ENCODE assay signal across 12 cellular contexts in genomic region chr2:150097891-150098595, GRCh38.
A peak's percentile ranks its signal among the peaks of the same experiment; 100 is the strongest.
DNase-seq lines count a peak whose midpoint lies in the region; ATAC-seq, FAIRE-seq and TF ChIP-seq lines count a peak whose summit lies in the region.
"Had no signal": no experiment of that assay in that cellular context is flagged by ENCODE, and none has a peak within 500 bp of the region (broad histone marks: within the 10 kb centered on the region; RNA-seq: fewer than 3 reads in every experiment).

No MANE protein-coding gene starts in this region.

- no peaks in the 10 kb centered on the region for H3K9me3 Mint-ChIP-seq in astrocyte (ENCODE audit: unreplicated experiment)

- H3K27me3 Mint-ChIP-seq in astrocyte (ENCODE audit: low read depth, unreplicated experiment) = no peaks in the 10 kb centered on the region

- no peaks in the 10 kb centered on the region for H3K36me3 Mint-ChIP-seq in astrocyte (ENCODE audit: low read depth, unreplicated experiment)

- no peak overlapping the region for H2AFZ ChIP-seq in astrocyte (ENCODE audit: low read depth, low read length)

- no peak for TF ChIP-seq CTCF in astrocyte (IDR thresholded peaks at IDR 0.05; ENCODE audit: insufficient read depth, low read depth, low read length)
- peak; percentile 63 for TF ChIP-seq CTCF in fibroblast of the aortic adventitia (IDR thresholded peaks at IDR 0.05; ENCODE audit: insufficient read depth, low read length)

- H3K4me3 Mint-ChIP-seq in astrocyte (ENCODE audit: unreplicated experiment) = no peak overlapping the region

- peak; percentile 43 for FAIRE-seq in astrocyte (lab: Jason Lieb, UNC)
- no peak for FAIRE-seq in small intestine (lab: Jason Lieb, UNC)

- H3K27ac ChIP-seq in astrocyte (ENCODE audit: low read depth, low read length) = no peak overlapping the region
- H3K27ac ChIP-seq in small intestine (ENCODE audit: low read depth in 1 of 2, low read length in 1 of 2) = peak overlapping the region in 1 of 2 donors; percentile 11
- H3K27ac ChIP-seq: KMS-11 had no signal

- no peak overlapping the region for H3K4me2 ChIP-seq in astrocyte (ENCODE audit: low read length)
- H3K4me2 ChIP-seq: KMS-11 had no signal

- H3K27ac Mint-ChIP-seq in astrocyte (ENCODE audit: unreplicated experiment) = no peak overlapping the region

- no peaks in the 10 kb centered on the region for H3K27me3 ChIP-seq in astrocyte (ENCODE audit: insufficient read depth, low read length)
- H3K27me3 ChIP-seq in small intestine (ENCODE audit: control insufficient read depth in 2 of 2, insufficient read depth in 2 of 2, low read length in 2 of 2) = no peaks in the 10 kb centered on the region

- peaks cover 7% of the 10 kb centered on the region for H3K4me1 Mint-ChIP-seq in astrocyte (ENCODE audit: low read depth, unreplicated experiment)

- 6 to 24% (median 12%) methylated on average over 2 of the region's 2 CpGs for WGBS in small intestine, 3 donors

- DNase-seq in SKM-1 (lab: John Stamatoyannopoulos, UW; ENCODE audit: unreplicated experiment) (peak; percentile 2), SKM-1 treated with dmso at 0.1 percent for 144 hours (lab: John Stamatoyannopoulos, UW; ENCODE audit: unreplicated experiment) (no peak), astrocyte (ENCODE audit: low read depth) (peak; percentile 71), fibroblast of the aortic adventitia (ENCODE audit: low read depth) (peak; percentile 83), small intestine (peak; percentile 71), NCI-H1048 (lab: John Stamatoyannopoulos, UW) (no peak), NCI-H1105 (lab: John Stamatoyannopoulos, UW) (no peak)
- DNase-seq: effector CD4-positive, alpha-beta T cell; left cardiac atrium; NCI-H524 had no signal

- no peak overlapping the region for H3K9ac ChIP-seq in astrocyte (ENCODE audit: low read length)
- H3K9ac ChIP-seq: KMS-11 had no signal

- no peaks in the 10 kb centered on the region for H3K4me1 ChIP-seq in astrocyte (ENCODE audit: insufficient read depth, low read length)
- no peaks in the 10 kb centered on the region for H3K4me1 ChIP-seq in small intestine (ENCODE audit: control insufficient read depth in 2 of 2, insufficient read depth in 1 of 2, low read depth in 1 of 2, low read length in 1 of 2)

- no peak for ATAC-seq in GM21367 (IDR thresholded peaks at IDR 0.05; ENCODE audit: unreplicated experiment)

- no peaks in the 10 kb centered on the region for H3K36me3 ChIP-seq in astrocyte (ENCODE audit: insufficient read depth, low read length)
- H3K36me3 ChIP-seq in small intestine (ENCODE audit: control insufficient read depth in 2 of 2, insufficient read depth in 2 of 2, low read length in 2 of 2) = no peaks in the 10 kb centered on the region

- no peaks in the 10 kb centered on the region for H4K20me1 ChIP-seq in astrocyte (ENCODE audit: insufficient read depth, low read length)

- H3K9me3 ChIP-seq in astrocyte (ENCODE audit: insufficient read depth, low read depth, low read length) (no peaks in the 10 kb centered on the region), small intestine (ENCODE audit: control insufficient read depth, low read depth) (no peaks in the 10 kb centered on the region)

- no peaks in the 10 kb centered on the region for H3K79me2 ChIP-seq in astrocyte (ENCODE audit: insufficient read depth, low read length)

- H3K4me3 ChIP-seq in astrocyte (ENCODE audit: insufficient read depth, low read depth, low read length) = no peak overlapping the region
- no peak overlapping the region for H3K4me3 ChIP-seq in fibroblast of the aortic adventitia (ENCODE audit: low read depth, low read length)
- no peak overlapping the region for H3K4me3 ChIP-seq in small intestine (ENCODE audit: low read depth in 1 of 2, low read length in 2 of 2)

Comparison
In these comparisons a context has a peak if more than half of its experiments do, and no peak if none do; other contexts are left out.
1. DNase-seq: peak in SKM-1 (single experiment), astrocyte (single experiment), fibroblast of the aortic adventitia (single experiment) and small intestine (single experiment); none in SKM-1 treated with dmso at 0.1 percent for 144 hours (single experiment), NCI-H1048 (single experiment) and NCI-H1105 (single experiment).